Comparison of ENCODE assay signal across 25 cellular contexts in genomic region chr6:163290545-163291274, GRCh38.
"Had no signal": no experiment of that assay in that cellular context is flagged by ENCODE, and none has a peak within 500 bp of the region (broad histone marks: within the 10 kb centered on the region; RNA-seq: fewer than 3 reads in every experiment).

No MANE protein-coding gene starts in this region.

- H3K9me3 ChIP-seq: esophagus muscularis mucosa had no signal

- DNase-seq: activated CD4-positive, alpha-beta T cell treated with anti-CD3 and anti-CD28 coated beads for 36 hours; activated CD4-positive, alpha-beta T cell treated with anti-CD3 and anti-CD28 coated beads, Interleukin-2, amount 10 ng/mL, durations not matched to agents 7 days and 5 days; activated CD4-positive, alpha-beta T cell treated with anti-CD3 and anti-CD28 coated beads, Interleukin-2, amount 50 U/mL, for 4 hours; activated CD4-positive, CD25-positive, alpha-beta regulatory T cell; activated CD4-positive, CD25-positive, alpha-beta regulatory T cell treated with anti-CD3 and anti-CD28 coated beads, Interleukin-2, amount 50 U/mL, for 72 hours; activated CD8-positive, alpha-beta memory T cell treated with anti-CD3 and anti-CD28 coated beads for 24 hours; activated CD8-positive, alpha-beta T cell treated with anti-CD3 and anti-CD28 coated beads for 36 hours; activated effector memory CD4-positive, alpha-beta T cell treated with Interleukin-2 at 50 U/mL for 16 hours; activated gamma-delta T cell treated with Interleukin-2 at 50 U/mL for 16 hours; activated naive CD4-positive, alpha-beta T cell treated with anti-CD3 and anti-CD28 coated beads, Interleukin-2, amount 50 U/mL, for 16 hours; activated naive CD4-positive, alpha-beta T cell treated with Interleukin-2 at 50 U/mL for 16 hours; activated T-cell treated with anti-CD3 and anti-CD28 coated beads, Interleukin-2, amount 50 U/mL, for 4 hours; amniotic stem cell; anterior cingulate cortex; caudate nucleus; cortex of kidney; effector CD4-positive, alpha-beta T cell; effector memory CD8-positive, alpha-beta T cell; erythroblast; foreskin melanocyte; T-helper 1 cell; T-helper 17 cell; T1000 had no signal

- H3K27me3 ChIP-seq: esophagus muscularis mucosa had no signal

- H3K36me3 ChIP-seq: esophagus muscularis mucosa had no signal

- H3K27ac ChIP-seq: esophagus muscularis mucosa had no signal

- H3K4me3 ChIP-seq: esophagus muscularis mucosa had no signal

- ATAC-seq: activated CD4-positive, alpha-beta T cell treated with anti-CD3 and anti-CD28 coated beads for 36 hours; activated CD8-positive, alpha-beta T cell treated with anti-CD3 and anti-CD28 coated beads for 36 hours; activated T-cell treated with anti-CD3 and anti-CD28 coated beads, Interleukin-2, amount 50 U/mL, for 4 hours; activated T-helper 17 cell treated with anti-CD3 and anti-CD28 coated beads, Interleukin-2, amount 50 U/mL, for 72 hours; effector memory CD8-positive, alpha-beta T cell; T-helper 17 cell had no signal

- H3K4me1 ChIP-seq: esophagus muscularis mucosa had no signal
